In genomic region chr7:625376-625971, GRCh38 we compare ENCODE assay signal across 1 cellular context.
TF ChIP-seq lines count a peak whose summit lies in the region.

No MANE protein-coding gene starts in this region.

TF ChIP-seq in HEK293, 187 proteins besides CTCF, POLR2A, EP300 and RAD21 (continued from another document):
- TF ChIP-seq ZNF639 (tag by site-specific recombination; IDR thresholded peaks at IDR 0.05) (peak; percentile 78; the same call in 1 of the 2 replicates), ZFP37 (tag by site-specific recombination; IDR thresholded peaks at IDR 0.05) (peak; percentile 62; the same call in 1 of the 2 replicates), ZNF558 (tag by site-specific recombination; IDR thresholded peaks at IDR 0.05) (peak; percentile 83; the same call in 1 of the 2 replicates), ZIC2 (tag by site-specific recombination; IDR thresholded peaks at IDR 0.05) (no peak), ZNF202 (tag by site-specific recombination; IDR thresholded peaks at IDR 0.05; ENCODE audit: borderline replicate concordance) (0 out of 2 replicates have a peak, but pooled peaks have one; percentile 55), ELK4 (IDR thresholded peaks at IDR 0.05; ENCODE audit: borderline replicate concordance, low read depth, low read length) (no peak), ZNF624 (tag by site-specific recombination; IDR thresholded peaks at IDR 0.05) (no peak), HOXC10 (CRISPR knock-in tag; IDR thresholded peaks at IDR 0.05) (no peak), IKZF3 (tag by site-specific recombination; IDR thresholded peaks at IDR 0.05) (no peak), ZNF518A (tag by site-specific recombination; conservative IDR thresholded peaks at IDR 0.05; ENCODE audit: low read depth) (peak; percentile 50; the same call in 1 of the 2 replicates), ZNF2 (tag by site-specific recombination; IDR thresholded peaks at IDR 0.05) (no peak), ZNF302 (tag by site-specific recombination; IDR thresholded peaks at IDR 0.05; ENCODE audit: low read depth) (no peak)
- TF ChIP-seq, protein P1, sequence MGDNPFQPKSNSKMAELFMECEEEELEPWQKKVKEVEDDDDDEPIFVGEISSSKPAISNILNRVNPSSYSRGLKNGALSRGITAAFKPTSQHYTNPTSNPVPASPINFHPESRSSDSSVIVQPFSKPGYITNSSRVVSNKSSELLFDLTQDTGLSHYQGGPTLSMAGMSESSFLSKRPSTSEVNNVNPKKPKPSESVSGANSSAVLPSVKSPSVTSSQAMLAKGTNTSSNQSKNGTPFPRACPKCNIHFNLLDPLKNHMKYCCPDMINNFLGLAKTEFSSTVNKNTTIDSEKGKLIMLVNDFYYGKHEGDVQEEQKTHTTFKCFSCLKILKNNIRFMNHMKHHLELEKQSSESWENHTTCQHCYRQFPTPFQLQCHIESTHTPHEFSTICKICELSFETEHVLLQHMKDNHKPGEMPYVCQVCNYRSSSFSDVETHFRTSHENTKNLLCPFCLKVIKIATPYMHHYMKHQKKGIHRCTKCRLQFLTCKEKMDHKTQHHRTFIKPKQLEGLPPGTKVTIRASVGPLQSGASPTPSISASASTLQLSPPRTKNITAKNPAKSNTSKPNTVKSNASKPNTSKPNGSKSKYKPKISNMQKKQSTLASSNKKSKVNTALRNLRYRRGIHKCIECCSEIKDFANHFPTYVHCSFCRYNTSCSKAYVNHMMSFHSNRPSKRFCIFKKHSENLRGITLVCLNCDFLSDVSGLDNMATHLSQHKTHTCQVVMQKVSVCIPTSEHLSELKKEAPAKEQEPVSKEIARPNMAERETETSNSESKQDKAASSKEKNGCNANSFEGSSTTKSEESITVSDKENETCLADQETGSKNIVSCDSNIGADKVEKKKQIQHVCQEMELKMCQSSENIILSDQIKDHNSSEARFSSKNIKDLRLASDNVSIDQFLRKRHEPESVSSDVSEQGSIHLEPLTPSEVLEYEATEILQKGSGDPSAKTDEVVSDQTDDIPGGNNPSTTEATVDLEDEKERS (tag by site-specific recombination; IDR thresholded peaks at IDR 0.05), result peak; percentile 96
TF ChIP-seq in HEK293: peak in this region for 31.
